ENCODE assay signal across 22 cellular contexts in the genomic region with DNA sequence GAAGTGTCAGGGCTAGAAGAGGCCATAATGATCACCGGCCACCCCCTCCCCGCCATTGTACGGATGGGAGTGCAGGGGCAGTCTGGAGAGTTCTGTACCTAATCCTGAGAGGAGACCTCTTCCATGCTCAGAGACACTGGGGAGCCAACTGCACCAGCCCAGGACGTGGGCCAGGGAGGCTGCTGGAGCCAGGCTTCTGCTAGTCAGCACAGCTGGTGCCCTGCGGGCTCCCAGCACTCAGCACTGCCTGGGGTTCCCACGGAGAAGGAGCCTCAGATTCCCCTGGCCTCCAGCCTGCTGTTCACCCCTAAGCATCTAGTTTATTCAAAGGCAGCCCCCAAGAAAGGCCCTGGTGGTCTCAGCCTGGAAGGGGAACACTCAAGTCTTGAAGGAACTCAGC. TPM values are rescaled to one million over a fixed set of nuclear protein-coding genes. Genes with fewer than 3 reads are reported as not detected.
"Had no signal": no experiment of that assay in that cellular context is flagged by ENCODE, and none has a peak within 500 bp of the region (broad histone marks: within the 10 kb centered on the region; RNA-seq: fewer than 3 reads in every experiment).

No MANE protein-coding gene starts in this region.

- H3K27ac ChIP-seq: epithelial cell of prostate, gastroesophageal sphincter, heart left ventricle, hepatocyte, left lung, neutrophil, parathyroid adenoma, right atrium auricular region, testis, tibial artery had no signal

- H3K79me2 ChIP-seq: hepatocyte, parathyroid adenoma had no signal

- H3K4me1 ChIP-seq: gastroesophageal sphincter, left lung, testis, tibial artery had no signal

- DNase-seq: effector CD8-positive, alpha-beta T cell; endodermal cell; heart left ventricle; left cardiac atrium; mesendoderm; midbrain; natural killer cell; stimulated activated CD4-positive, alpha-beta T cell treated with anti-CD3 and anti-CD28 coated beads, Interleukin-2, amount 100 ng/mL, for 24 hours; stimulated activated CD4-positive, alpha-beta T cell treated with anti-CD3 and anti-CD28 coated beads, Interleukin-4, amount 100 ng/mL, for 24 hours; stimulated activated naive CD4-positive, alpha-beta T cell treated with Interleukin-2 at 50 U/mL for 16 hours; testis; tibial artery had no signal

- H3K36me3 ChIP-seq: gastroesophageal sphincter, heart left ventricle, left lung, neutrophil, right atrium auricular region, tibial artery had no signal

- H3K9me3 ChIP-seq: gastroesophageal sphincter, heart left ventricle, left lung, neutrophil, right atrium auricular region, testis, tibial artery had no signal

- H3K4me3 ChIP-seq: gastroesophageal sphincter, heart left ventricle, hepatocyte, left lung, right atrium auricular region, smooth muscle cell, testis, tibial artery had no signal

- ATAC-seq: esophagus mucosa; gastroesophageal sphincter; heart left ventricle; left cardiac atrium; left lung; natural killer cell; stimulated activated effector memory CD8-positive, alpha-beta T cell treated with anti-CD3 and anti-CD28 coated beads, Interleukin-12 subunit alpha, Interleukin-12 subunit beta, amount 100 ng/mL, for 72 hours had no signal

- H3K9ac ChIP-seq: parathyroid adenoma had no signal

- H3K27me3 ChIP-seq: gastroesophageal sphincter, heart left ventricle, hepatocyte, left lung, right atrium auricular region, testis, tibial artery had no signal

- H2AFZ ChIP-seq: hepatocyte, parathyroid adenoma had no signal

- H3K4me2 ChIP-seq: hepatocyte, smooth muscle cell had no signal

RNA-seq across cellular contexts. Expression of a gene that starts 28.8 kb away (rescaled TPM):
- total RNA-seq: smooth muscle cell had no signal
